ENCODE assay signal across 18 cellular contexts in genomic region chr1:78437941-78438340, GRCh38. TPM values are rescaled to one million over a fixed set of nuclear protein-coding genes. Genes with fewer than 3 reads are reported as not detected.
DNase-seq lines count a peak whose midpoint lies in the region; ATAC-seq, FAIRE-seq and TF ChIP-seq lines count a peak whose summit lies in the region.
"Had no signal": no experiment of that assay in that cellular context is flagged by ENCODE, and none has a peak within 500 bp of the region (broad histone marks: within the 10 kb centered on the region; RNA-seq: fewer than 3 reads in every experiment).

No MANE protein-coding gene starts in this region.

- DNase-seq in DMS53 treated with DMSO at 0.1 percent for 48 hours (lab: John Stamatoyannopoulos, UW; ENCODE audit: unreplicated experiment) = peak; percentile 22
- DNase-seq in PC-3 = peak; percentile 55
- DNase-seq in bronchial epithelial cell (ENCODE audit: low read depth) = peak; percentile 78
- no peak for DNase-seq in mucosa of descending colon
- DNase-seq: ACHN; BE2C; C1 segment of cervical spinal cord; Caco-2; CD4-positive, CD25-positive, alpha-beta regulatory T cell; CD8-positive, alpha-beta memory T cell; DMS79 treated with DMSO at 0.1 percent for 48 hours; GF-D8 had no signal

- H3K9me3 ChIP-seq in PC-3 (ENCODE audit: low read length) = no peaks in the 10 kb centered on the region
- no peaks in the 10 kb centered on the region for H3K9me3 ChIP-seq in mucosa of descending colon
- H3K9me3 ChIP-seq: BE2C, Caco-2, HAP-1 had no signal

- peaks cover 13% of the 10 kb centered on the region for H3K4me1 Mint-ChIP-seq in nephron
- H3K4me1 Mint-ChIP-seq: CD4-positive, CD25-positive, alpha-beta regulatory T cell; CD8-positive, alpha-beta memory T cell had no signal

- ATAC-seq in PC-3 = peak; percentile 25; the same call in 1 of the 2 replicates
- no peak for ATAC-seq in GM21619 (IDR thresholded peaks at IDR 0.05; ENCODE audit: unreplicated experiment)
- no peak for ATAC-seq in HG02884 (IDR thresholded peaks at IDR 0.05; ENCODE audit: unreplicated experiment)
- ATAC-seq in mucosa of descending colon = no peak

- POLR2A ChIA-PET in PC-3 (lab: Charles Lee; ENCODE audit: unreplicated experiment) = interaction anchor here (0.7 kb wide), 1 partner anchor 40 kb away, joined by 3 read pairs; no protein-coding TSS in a partner anchor

- H3K9me3 Mint-ChIP-seq in nephron = peaks cover 8% of the 10 kb centered on the region

- H3K4me3 ChIP-seq in PC-3 (ENCODE audit: low read length) (no peak overlapping the region), bronchial epithelial cell (ENCODE audit: low read depth, low read length) (no peak overlapping the region), mucosa of descending colon (no peak overlapping the region)
- H3K4me3 ChIP-seq: HAP-1 had no signal

- H3K79me2 ChIP-seq in PC-3 (ENCODE audit: low read length) = no peaks in the 10 kb centered on the region

- H3K27ac ChIP-seq in PC-3 (ENCODE audit: low read length) = peak overlapping the region; percentile 13; the same call in 1 of the 2 replicates

- H2AFZ ChIP-seq in PC-3 (ENCODE audit: low read length) = no peak overlapping the region

- H3K4me1 ChIP-seq in PC-3 (ENCODE audit: insufficient read depth, low read length) (peaks cover 43% of the 10 kb centered on the region), mucosa of descending colon (ENCODE audit: low read depth) (no peaks in the 10 kb centered on the region)
- H3K4me1 ChIP-seq: BE2C, Caco-2, HAP-1 had no signal

- H4K20me1 ChIP-seq in PC-3 (ENCODE audit: low read length) = no peaks in the 10 kb centered on the region

- peaks cover 4% of the 10 kb centered on the region for H3F3A ChIP-seq in PC-3 (ENCODE audit: low read length, unreplicated experiment)

- BruUV-seq in PC-3 (replicated peaks; lab: Mats Ljungman, UMichigan) = no TSS peak

- H3K27me3 ChIP-seq in PC-3 (ENCODE audit: low read length) (no peaks in the 10 kb centered on the region), bronchial epithelial cell (ENCODE audit: control insufficient read depth, insufficient read depth, low read length) (no peaks in the 10 kb centered on the region)
- H3K27me3 ChIP-seq: BE2C had no signal

- CTCF ChIA-PET in PC-3 (lab: Charles Lee) = no interaction called here

- no peak overlapping the region for H3K4me3 Mint-ChIP-seq in nephron
- H3K4me3 Mint-ChIP-seq: CD4-positive, CD25-positive, alpha-beta regulatory T cell; CD8-positive, alpha-beta memory T cell had no signal

- TF ChIP-seq CTCF in PC-3 (conservative IDR thresholded peaks at IDR 0.05; ENCODE audit: low read depth, low read length) (no peak), bronchial epithelial cell (IDR thresholded peaks at IDR 0.05; ENCODE audit: insufficient read depth, low read length, severe bottlenecking) (no peak), nephron (IDR thresholded peaks at IDR 0.05; ENCODE audit: unreplicated experiment in 3 of 3) (no peak), mucosa of descending colon (IDR thresholded peaks at IDR 0.05) (no peak)

- peak overlapping the region; percentile 62 to 83 (median 63) for H3K27ac Mint-ChIP-seq in nephron
- H3K27ac Mint-ChIP-seq: CD4-positive, CD25-positive, alpha-beta regulatory T cell; CD8-positive, alpha-beta memory T cell had no signal

- H3K9ac ChIP-seq in PC-3 (ENCODE audit: low read length) = no peak overlapping the region

- H3K4me2 ChIP-seq in PC-3 (ENCODE audit: low read length) = no peak overlapping the region

- no peaks in the 10 kb centered on the region for H3K9me2 ChIP-seq in PC-3 (replicated peaks; ENCODE audit: low read length)

- intact Hi-C loops in PC-3 (cut with micrococcal nuclease) = no loop called here
- intact Hi-C loops in mucosa of descending colon (cut with DNase I, micrococcal nuclease) = no loop called here

- no peaks in the 10 kb centered on the region for H3K27me3 Mint-ChIP-seq in nephron (ENCODE audit: low read depth)
- H3K27me3 Mint-ChIP-seq: CD4-positive, CD25-positive, alpha-beta regulatory T cell; CD8-positive, alpha-beta memory T cell had no signal

- H3K36me3 ChIP-seq in PC-3 (ENCODE audit: low read depth, low read length) (no peaks in the 10 kb centered on the region), bronchial epithelial cell (ENCODE audit: control insufficient read depth, insufficient read depth, low read length) (no peaks in the 10 kb centered on the region), mucosa of descending colon (ENCODE audit: low read depth) (no peaks in the 10 kb centered on the region)
- H3K36me3 ChIP-seq: BE2C, HAP-1 had no signal

- H3K36me3 Mint-ChIP-seq in nephron (ENCODE audit: low read depth) = no peaks in the 10 kb centered on the region
- H3K36me3 Mint-ChIP-seq: CD4-positive, CD25-positive, alpha-beta regulatory T cell; CD8-positive, alpha-beta memory T cell had no signal

- no peak for FAIRE-seq in bronchial epithelial cell (lab: Jason Lieb, UNC)
- FAIRE-seq: D721Med had no signal

RNA-seq across cellular contexts. Expression of gene PTGFR, which starts 52.8 kb away (rescaled TPM):
- 6.8 and 7.8 TPM in 2 replicates for total RNA-seq in PC-3 (2014; rRNA removed)
- total RNA-seq in bronchial epithelial cell = 0.13 and 0.26 TPM in 2 replicates
- total RNA-seq in mucosa of descending colon = 1 to 10 TPM in 2 of 3 donors, under 1 TPM in 1; 0.49 to 2.1 (median 1.7) TPM
- total RNA-seq: Caco-2; CD4-positive, CD25-positive, alpha-beta regulatory T cell; CD8-positive, alpha-beta memory T cell; HT-29 had no signal

Comparison
In these comparisons a context has a peak if more than half of its experiments do, and no peak if none do; other contexts are left out.
1. DNase-seq: peak in DMS53 treated with DMSO at 0.1 percent for 48 hours (single experiment), PC-3 (single experiment) and bronchial epithelial cell (single experiment); none in mucosa of descending colon (0 of 3).